Comparison of ENCODE assay signal across 7 cellular contexts in the genomic region with DNA sequence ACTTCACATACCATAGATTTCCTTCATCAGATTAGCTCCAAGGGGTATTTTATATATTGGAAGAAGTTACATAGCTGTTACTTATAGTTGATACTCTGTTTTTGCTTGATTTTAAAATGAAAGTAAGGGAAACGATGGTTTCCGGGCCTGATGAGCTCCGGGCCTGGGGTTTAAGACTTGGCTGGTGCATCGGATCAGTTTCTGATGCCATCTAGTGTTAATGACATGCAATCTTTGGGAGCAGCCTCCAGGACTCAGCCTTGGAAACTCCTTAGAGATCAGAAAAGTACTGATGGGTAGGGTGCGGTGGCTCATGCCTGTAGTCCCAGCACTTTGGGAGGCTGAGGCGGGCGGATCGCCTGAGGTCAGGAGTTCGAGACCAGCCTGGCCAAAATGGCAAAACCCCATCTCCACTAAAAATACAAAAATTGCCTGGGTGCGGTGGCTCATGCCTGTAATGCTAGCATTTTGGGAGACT. TPM values are rescaled to one million over a fixed set of nuclear protein-coding genes. Genes with fewer than 3 reads are reported as not detected.
DNase-seq lines count a peak whose midpoint lies in the region; ATAC-seq and TF ChIP-seq lines count a peak whose summit lies in the region.

No MANE protein-coding gene starts in this region.

- peak; percentile 73 to 92 (median 84) for ATAC-seq in psoas muscle
- no peak for ATAC-seq in GM19397 (IDR thresholded peaks at IDR 0.05; ENCODE audit: unreplicated experiment)

- H3K4me1 ChIP-seq in adrenal gland (replicated peaks in 1 of 2) (peaks cover 6 to 7% of the 10 kb centered on the region in 2 donors), left ventricle myocardium inferior (peaks cover 10% of the 10 kb centered on the region), psoas muscle (peaks cover 4% of the 10 kb centered on the region)

- DNase-seq in NAMALWA (ENCODE audit: low spot score) = peak; percentile 47
- DNase-seq in SKM-1 treated with dmso at 0.1 percent for 144 hours (lab: John Stamatoyannopoulos, UW; ENCODE audit: unreplicated experiment) = peak; percentile 70
- DNase-seq in adrenal gland = peak; percentile 64 to 90 (median 79)
- DNase-seq in left ventricle myocardium inferior = peak; percentile 25
- DNase-seq in psoas muscle = peak in 1 of 2 donors; percentile 26

- TF ChIP-seq CTCF in GM12875 (IDR thresholded peaks at IDR 0.05; ENCODE audit: borderline replicate concordance, insufficient read depth, low read depth, low read length) (peak; percentile 22; the same call in 1 of the 2 replicates), adrenal gland (IDR thresholded peaks at IDR 0.05) (peak; percentile 20 to 66 (median 60)), left ventricle myocardium inferior (IDR thresholded peaks at IDR 0.05; ENCODE audit: borderline replicate concordance) (peak; percentile 65), psoas muscle (IDR thresholded peaks at IDR 0.05) (peak; percentile 50)

- no peaks in the 10 kb centered on the region for H3K27me3 ChIP-seq in adrenal gland
- no peaks in the 10 kb centered on the region for H3K27me3 ChIP-seq in left ventricle myocardium inferior (ENCODE audit: low read depth)
- H3K27me3 ChIP-seq in psoas muscle (ENCODE audit: insufficient read depth in 3 of 3, low read length in 2 of 3) = no peaks in the 10 kb centered on the region

- WGBS in adrenal gland, 4 donors = 21 to 41% (median 24%) methylated on average over 8 to 10 of the region's 10 CpGs
- 21 to 30% (median 28%) methylated on average over 10 of the region's 10 CpGs for WGBS in psoas muscle, 3 donors

- H3K27ac ChIP-seq in adrenal gland (no peak overlapping the region), left ventricle myocardium inferior (replicated peaks) (no peak overlapping the region), psoas muscle (no peak overlapping the region)

- H3K4me3 ChIP-seq in GM12875 (ENCODE audit: low read depth, low read length) = no peak overlapping the region
- H3K4me3 ChIP-seq in adrenal gland = peak overlapping the region in 1 of 4 donors; percentile 37
- peak overlapping the region; percentile 39 for H3K4me3 ChIP-seq in left ventricle myocardium inferior
- H3K4me3 ChIP-seq in psoas muscle = peak overlapping the region; percentile 59

- intact Hi-C loops in adrenal gland (cut with DNase I) (no loop called here), left ventricle myocardium inferior (cut with micrococcal nuclease) (no loop called here), psoas muscle (cut with DNase I) (loop anchor here in 1 of 2 donors (5.0 kb wide), 1 partner anchor 168 kb away; no protein-coding TSS in a partner anchor)

- H3K36me3 ChIP-seq in adrenal gland (replicated peaks in 1 of 2) (no peaks in the 10 kb centered on the region), left ventricle myocardium inferior (no peaks in the 10 kb centered on the region), psoas muscle (ENCODE audit: insufficient read depth in 1 of 2, low read depth in 1 of 2) (no peaks in the 10 kb centered on the region)

- no peak for TF ChIP-seq POLR2A in adrenal gland (IDR thresholded peaks at IDR 0.05)

- H3K9me3 ChIP-seq in adrenal gland (replicated peaks in 1 of 3) (no peaks in the 10 kb centered on the region), left ventricle myocardium inferior (replicated peaks) (peaks cover 18% of the 10 kb centered on the region), psoas muscle (peaks cover 10% of the 10 kb centered on the region)

RNA-seq across cellular contexts. Expression of a gene that starts 47.1 kb away (rescaled TPM):
- 10 to 100 TPM; 27.4 to 36.1 (median 32.6) TPM for total RNA-seq in adrenal gland
- polyA plus RNA-seq in adrenal gland = 10 to 100 TPM in 2 of 3 donors, 1 to 10 TPM in 1; 9.5 to 67.3 (median 14.2) TPM
- 33.8 TPM for total RNA-seq in left ventricle myocardium inferior
- total RNA-seq in psoas muscle = 10 to 100 TPM; 29.6 to 42.1 (median 34.8) TPM
- polyA plus RNA-seq in psoas muscle = 10 to 100 TPM; 17.1 to 38.0 (median 17.6) TPM

RNA-seq across cellular contexts. Expression of a gene that starts 54.4 kb away (rescaled TPM):
- total RNA-seq in adrenal gland (10 to 100 TPM in 5 of 8 donors, 1 to 10 TPM in 3; 7.6 to 17.2 (median 10.8) TPM), left ventricle myocardium inferior (45.0 TPM), psoas muscle (100 to 1,000 TPM in 1 of 4 donors, 10 to 100 TPM in 2, 1 to 10 TPM in 1; 8.7 to 163 (median 57.0) TPM)
- polyA plus RNA-seq in adrenal gland (10 to 100 TPM in 2 of 3 donors, 1 to 10 TPM in 1; 7.8 to 13.6 (median 12.2) TPM), psoas muscle (10 to 100 TPM; 11.3 to 64.5 (median 50.4) TPM)
